In genomic region chr16:1046271-1046955, GRCh38 we compare ENCODE assay signal across 24 cellular contexts. TPM values are rescaled to one million over a fixed set of nuclear protein-coding genes. Genes with fewer than 3 reads are reported as not detected.
"Had no signal": no experiment of that assay in that cellular context is flagged by ENCODE, and none has a peak within 500 bp of the region (broad histone marks: within the 10 kb centered on the region; RNA-seq: fewer than 3 reads in every experiment).

No MANE protein-coding gene starts in this region.

- FAIRE-seq: pancreas, small intestine, TTC549 had no signal

- H3K4me1 Mint-ChIP-seq: endodermal cell, memory B cell, T-helper 17 cell had no signal

- H3K27me3 Mint-ChIP-seq: brain, T-helper 17 cell had no signal

- H3K4me1 ChIP-seq: adrenal gland, left lung, pancreas had no signal

- H3K4me3 Mint-ChIP-seq: brain, endodermal cell, memory B cell, nephron, T-helper 17 cell had no signal

- H3K4me3 ChIP-seq: adrenal gland, left lung, pancreas, right atrium auricular region, upper lobe of left lung had no signal

- H3K9me3 Mint-ChIP-seq: activated T-helper 2 cell treated with anti-CD3 and anti-CD28 coated beads, Interferon-gamma antibody, Interleukin-2, Interleukin-4, amounts not matched to agents 10 μg/mL and 5 μg/mL and 100 μg/mL, durations not matched to agents 14 hours and 24 hours and 36 hours; memory B cell had no signal

- H3K9me3 ChIP-seq: adrenal gland, pancreas, right atrium auricular region had no signal

- H3K27ac ChIP-seq: adrenal gland, left lung, pancreas, upper lobe of left lung had no signal

- H3K36me3 ChIP-seq: adrenal gland, left lung, pancreas, right atrium auricular region, upper lobe of left lung had no signal

- H3K27ac Mint-ChIP-seq: activated T-helper 2 cell treated with anti-CD3 and anti-CD28 coated beads, Interferon-gamma antibody, Interleukin-2, Interleukin-4, amounts not matched to agents 10 μg/mL and 5 μg/mL and 100 μg/mL, durations not matched to agents 14 hours and 24 hours and 36 hours; brain; endodermal cell; memory B cell; T-helper 17 cell had no signal

- H3K27me3 ChIP-seq: pancreas, right atrium auricular region had no signal

- DNase-seq: activated CD4-positive, alpha-beta T cell treated with anti-CD3 and anti-CD28 coated beads, Interleukin-2, amount 50 U/mL, for 1 hour; activated CD4-positive, CD25-positive, alpha-beta regulatory T cell; activated naive CD4-positive, alpha-beta T cell treated with anti-CD3 and anti-CD28 coated beads, Interleukin-2, amount 50 U/mL, for 16 hours; activated T-cell treated with anti-CD3 and anti-CD28 coated beads for 4 hours; adrenal gland; cerebellar nuclear complex; dermis blood vessel endothelial cell; endodermal cell; erythroblast; islet precursor cell; left lung; pancreas; small intestine; T-helper 17 cell had no signal

RNA-seq across cellular contexts. Expression of gene SSTR5, which starts 26.1 kb away (rescaled TPM):
- total RNA-seq: activated CD8-positive, alpha-beta memory T cell treated with anti-CD3 and anti-CD28 coated beads for 36 hours; activated T-helper 2 cell treated with anti-CD3 and anti-CD28 coated beads, Interferon-gamma antibody, Interleukin-2, Interleukin-4, amounts not matched to agents 10 μg/mL and 5 μg/mL and 100 μg/mL, durations not matched to agents 14 hours and 24 hours and 36 hours; glomerular endothelial cell; left lung; subcutaneous adipose tissue; T-helper 17 cell; upper lobe of left lung had no signal

RNA-seq across cellular contexts. Expression of gene C1QTNF8, which starts 49.6 kb away (rescaled TPM):
- total RNA-seq: activated CD8-positive, alpha-beta memory T cell treated with anti-CD3 and anti-CD28 coated beads for 36 hours; activated T-helper 2 cell treated with anti-CD3 and anti-CD28 coated beads, Interferon-gamma antibody, Interleukin-2, Interleukin-4, amounts not matched to agents 10 μg/mL and 5 μg/mL and 100 μg/mL, durations not matched to agents 14 hours and 24 hours and 36 hours; dermis blood vessel endothelial cell; glomerular endothelial cell; left lung; pancreas; right atrium auricular region; subcutaneous adipose tissue; T-helper 17 cell had no signal
- polyA plus RNA-seq: small intestine had no signal
